ENCODE assay signal across 2 cellular contexts in the genomic region with DNA sequence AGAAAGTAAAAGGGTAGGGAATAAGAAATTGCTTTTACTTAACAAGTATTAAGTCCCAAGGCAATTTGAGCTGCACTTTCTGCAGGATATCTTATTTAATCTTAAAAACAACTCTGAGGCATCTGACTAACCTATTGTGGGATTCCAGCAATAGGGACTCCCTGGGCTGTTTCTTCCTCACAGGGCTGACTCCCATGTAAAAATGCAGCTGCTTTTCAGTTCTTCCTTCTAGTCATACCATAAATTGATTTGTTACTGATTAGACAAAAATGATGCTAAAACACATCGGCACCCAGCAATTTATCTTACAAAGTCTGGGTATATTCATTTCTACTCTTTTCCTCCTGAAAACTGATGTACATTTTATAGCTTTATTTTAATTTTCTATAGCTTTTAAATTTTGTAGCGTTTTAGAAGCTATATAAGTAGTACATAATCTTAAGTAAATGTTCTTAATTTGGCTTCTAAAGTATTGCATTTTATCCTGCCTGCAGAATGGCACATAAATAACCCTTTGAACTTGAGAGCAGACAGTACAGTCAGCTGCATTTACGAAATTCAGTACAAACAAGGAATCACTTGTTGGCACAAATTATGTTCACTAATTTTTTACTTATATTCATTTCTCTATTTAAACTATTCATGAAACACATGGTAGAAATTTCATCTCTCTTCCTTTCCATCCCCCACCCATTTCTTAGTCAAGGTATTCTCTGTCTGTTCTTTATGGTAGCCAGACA.
A peak's percentile ranks its signal among the peaks of the same experiment; 100 is the strongest.
TF ChIP-seq lines count a peak whose summit lies in the region.

No MANE protein-coding gene starts in this region.

TF ChIP-seq in liver, 16 proteins besides CTCF, POLR2A, EP300 and RAD21 (continued from another document):
- TF ChIP-seq, protein P1, sequence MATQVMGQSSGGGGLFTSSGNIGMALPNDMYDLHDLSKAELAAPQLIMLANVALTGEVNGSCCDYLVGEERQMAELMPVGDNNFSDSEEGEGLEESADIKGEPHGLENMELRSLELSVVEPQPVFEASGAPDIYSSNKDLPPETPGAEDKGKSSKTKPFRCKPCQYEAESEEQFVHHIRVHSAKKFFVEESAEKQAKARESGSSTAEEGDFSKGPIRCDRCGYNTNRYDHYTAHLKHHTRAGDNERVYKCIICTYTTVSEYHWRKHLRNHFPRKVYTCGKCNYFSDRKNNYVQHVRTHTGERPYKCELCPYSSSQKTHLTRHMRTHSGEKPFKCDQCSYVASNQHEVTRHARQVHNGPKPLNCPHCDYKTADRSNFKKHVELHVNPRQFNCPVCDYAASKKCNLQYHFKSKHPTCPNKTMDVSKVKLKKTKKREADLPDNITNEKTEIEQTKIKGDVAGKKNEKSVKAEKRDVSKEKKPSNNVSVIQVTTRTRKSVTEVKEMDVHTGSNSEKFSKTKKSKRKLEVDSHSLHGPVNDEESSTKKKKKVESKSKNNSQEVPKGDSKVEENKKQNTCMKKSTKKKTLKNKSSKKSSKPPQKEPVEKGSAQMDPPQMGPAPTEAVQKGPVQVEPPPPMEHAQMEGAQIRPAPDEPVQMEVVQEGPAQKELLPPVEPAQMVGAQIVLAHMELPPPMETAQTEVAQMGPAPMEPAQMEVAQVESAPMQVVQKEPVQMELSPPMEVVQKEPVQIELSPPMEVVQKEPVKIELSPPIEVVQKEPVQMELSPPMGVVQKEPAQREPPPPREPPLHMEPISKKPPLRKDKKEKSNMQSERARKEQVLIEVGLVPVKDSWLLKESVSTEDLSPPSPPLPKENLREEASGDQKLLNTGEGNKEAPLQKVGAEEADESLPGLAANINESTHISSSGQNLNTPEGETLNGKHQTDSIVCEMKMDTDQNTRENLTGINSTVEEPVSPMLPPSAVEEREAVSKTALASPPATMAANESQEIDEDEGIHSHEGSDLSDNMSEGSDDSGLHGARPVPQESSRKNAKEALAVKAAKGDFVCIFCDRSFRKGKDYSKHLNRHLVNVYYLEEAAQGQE (IDR thresholded peaks at IDR 0.05): no peak
- TF ChIP-seq FOXA2 (IDR thresholded peaks at IDR 0.05) (no peak), SP1 (IDR thresholded peaks at IDR 0.05) (peak; percentile 44), HNF4A (conservative IDR thresholded peaks at IDR 0.05) (peak; percentile 86 to 92), JUND (IDR thresholded peaks at IDR 0.05) (peak in 1 of 2 donors; percentile 61), YY1 (IDR thresholded peaks at IDR 0.05) (no peak), HNF4G (IDR thresholded peaks at IDR 0.05) (peak; percentile 25)
- TF ChIP-seq, protein P2, sequence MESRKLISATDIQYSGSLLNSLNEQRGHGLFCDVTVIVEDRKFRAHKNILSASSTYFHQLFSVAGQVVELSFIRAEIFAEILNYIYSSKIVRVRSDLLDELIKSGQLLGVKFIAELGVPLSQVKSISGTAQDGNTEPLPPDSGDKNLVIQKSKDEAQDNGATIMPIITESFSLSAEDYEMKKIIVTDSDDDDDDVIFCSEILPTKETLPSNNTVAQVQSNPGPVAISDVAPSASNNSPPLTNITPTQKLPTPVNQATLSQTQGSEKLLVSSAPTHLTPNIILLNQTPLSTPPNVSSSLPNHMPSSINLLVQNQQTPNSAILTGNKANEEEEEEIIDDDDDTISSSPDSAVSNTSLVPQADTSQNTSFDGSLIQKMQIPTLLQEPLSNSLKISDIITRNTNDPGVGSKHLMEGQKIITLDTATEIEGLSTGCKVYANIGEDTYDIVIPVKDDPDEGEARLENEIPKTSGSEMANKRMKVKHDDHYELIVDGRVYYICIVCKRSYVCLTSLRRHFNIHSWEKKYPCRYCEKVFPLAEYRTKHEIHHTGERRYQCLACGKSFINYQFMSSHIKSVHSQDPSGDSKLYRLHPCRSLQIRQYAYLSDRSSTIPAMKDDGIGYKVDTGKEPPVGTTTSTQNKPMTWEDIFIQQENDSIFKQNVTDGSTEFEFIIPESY (IDR thresholded peaks at IDR 0.05): peak; percentile 49
- TF ChIP-seq, protein P3, sequence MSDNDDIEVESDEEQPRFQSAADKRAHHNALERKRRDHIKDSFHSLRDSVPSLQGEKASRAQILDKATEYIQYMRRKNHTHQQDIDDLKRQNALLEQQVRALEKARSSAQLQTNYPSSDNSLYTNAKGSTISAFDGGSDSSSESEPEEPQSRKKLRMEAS (IDR thresholded peaks at IDR 0.05): peak; percentile 23
- TF ChIP-seq, protein P4, sequence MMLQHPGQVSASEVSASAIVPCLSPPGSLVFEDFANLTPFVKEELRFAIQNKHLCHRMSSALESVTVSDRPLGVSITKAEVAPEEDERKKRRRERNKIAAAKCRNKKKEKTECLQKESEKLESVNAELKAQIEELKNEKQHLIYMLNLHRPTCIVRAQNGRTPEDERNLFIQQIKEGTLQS (IDR thresholded peaks at IDR 0.05): no peak

TF ChIP-seq in HepG2, 621 proteins besides CTCF, POLR2A, EP300 and RAD21 (continued from another document):
- TF ChIP-seq, protein P5, sequence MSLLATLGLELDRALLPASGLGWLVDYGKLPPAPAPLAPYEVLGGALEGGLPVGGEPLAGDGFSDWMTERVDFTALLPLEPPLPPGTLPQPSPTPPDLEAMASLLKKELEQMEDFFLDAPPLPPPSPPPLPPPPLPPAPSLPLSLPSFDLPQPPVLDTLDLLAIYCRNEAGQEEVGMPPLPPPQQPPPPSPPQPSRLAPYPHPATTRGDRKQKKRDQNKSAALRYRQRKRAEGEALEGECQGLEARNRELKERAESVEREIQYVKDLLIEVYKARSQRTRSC (CRISPR knock-in tag; IDR thresholded peaks at IDR 0.05; ENCODE audit: low read depth): no peak
- TF ChIP-seq ZNF776 (CRISPR knock-in tag; IDR thresholded peaks at IDR 0.05) (no peak), MYNN (CRISPR knock-in tag; IDR thresholded peaks at IDR 0.05; ENCODE audit: low read depth) (no peak), BORCS8-MEF2B (CRISPR knock-in tag; IDR thresholded peaks at IDR 0.05) (no peak), ZBTB38 (CRISPR knock-in tag; IDR thresholded peaks at IDR 0.05) (no peak), ZBTB21 (CRISPR knock-in tag; IDR thresholded peaks at IDR 0.05) (no peak), STAT5B (CRISPR knock-in tag; IDR thresholded peaks at IDR 0.05) (no peak)
- TF ChIP-seq, protein P6, sequence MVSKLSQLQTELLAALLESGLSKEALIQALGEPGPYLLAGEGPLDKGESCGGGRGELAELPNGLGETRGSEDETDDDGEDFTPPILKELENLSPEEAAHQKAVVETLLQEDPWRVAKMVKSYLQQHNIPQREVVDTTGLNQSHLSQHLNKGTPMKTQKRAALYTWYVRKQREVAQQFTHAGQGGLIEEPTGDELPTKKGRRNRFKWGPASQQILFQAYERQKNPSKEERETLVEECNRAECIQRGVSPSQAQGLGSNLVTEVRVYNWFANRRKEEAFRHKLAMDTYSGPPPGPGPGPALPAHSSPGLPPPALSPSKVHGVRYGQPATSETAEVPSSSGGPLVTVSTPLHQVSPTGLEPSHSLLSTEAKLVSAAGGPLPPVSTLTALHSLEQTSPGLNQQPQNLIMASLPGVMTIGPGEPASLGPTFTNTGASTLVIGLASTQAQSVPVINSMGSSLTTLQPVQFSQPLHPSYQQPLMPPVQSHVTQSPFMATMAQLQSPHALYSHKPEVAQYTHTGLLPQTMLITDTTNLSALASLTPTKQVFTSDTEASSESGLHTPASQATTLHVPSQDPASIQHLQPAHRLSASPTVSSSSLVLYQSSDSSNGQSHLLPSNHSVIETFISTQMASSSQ (IDR thresholded peaks at IDR 0.05; ENCODE audit: low read depth): no peak
- TF ChIP-seq, protein P6 (CRISPR knock-in tag; IDR thresholded peaks at IDR 0.05; ENCODE audit: borderline replicate concordance): no peak
- TF ChIP-seq, protein P7, sequence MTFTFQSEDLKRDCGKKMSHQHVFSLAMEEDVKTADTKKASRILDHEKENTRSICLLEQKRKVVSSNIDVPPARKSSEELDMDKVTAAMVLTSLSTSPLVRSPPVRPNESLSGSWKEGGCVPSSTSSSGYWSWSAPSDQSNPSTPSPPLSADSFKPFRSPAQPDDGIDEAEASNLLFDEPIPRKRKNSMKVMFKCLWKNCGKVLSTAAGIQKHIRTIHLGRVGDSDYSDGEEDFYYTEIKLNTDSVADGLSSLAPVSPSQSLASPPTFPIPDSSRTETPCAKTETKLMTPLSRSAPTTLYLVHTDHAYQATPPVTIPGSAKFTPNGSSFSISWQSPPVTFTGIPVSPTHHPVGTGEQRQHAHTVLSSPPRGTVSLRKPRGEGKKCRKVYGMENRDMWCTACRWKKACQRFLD (CRISPR knock-in tag; IDR thresholded peaks at IDR 0.05; ENCODE audit: borderline replicate concordance): no peak
- TF ChIP-seq, protein P8, sequence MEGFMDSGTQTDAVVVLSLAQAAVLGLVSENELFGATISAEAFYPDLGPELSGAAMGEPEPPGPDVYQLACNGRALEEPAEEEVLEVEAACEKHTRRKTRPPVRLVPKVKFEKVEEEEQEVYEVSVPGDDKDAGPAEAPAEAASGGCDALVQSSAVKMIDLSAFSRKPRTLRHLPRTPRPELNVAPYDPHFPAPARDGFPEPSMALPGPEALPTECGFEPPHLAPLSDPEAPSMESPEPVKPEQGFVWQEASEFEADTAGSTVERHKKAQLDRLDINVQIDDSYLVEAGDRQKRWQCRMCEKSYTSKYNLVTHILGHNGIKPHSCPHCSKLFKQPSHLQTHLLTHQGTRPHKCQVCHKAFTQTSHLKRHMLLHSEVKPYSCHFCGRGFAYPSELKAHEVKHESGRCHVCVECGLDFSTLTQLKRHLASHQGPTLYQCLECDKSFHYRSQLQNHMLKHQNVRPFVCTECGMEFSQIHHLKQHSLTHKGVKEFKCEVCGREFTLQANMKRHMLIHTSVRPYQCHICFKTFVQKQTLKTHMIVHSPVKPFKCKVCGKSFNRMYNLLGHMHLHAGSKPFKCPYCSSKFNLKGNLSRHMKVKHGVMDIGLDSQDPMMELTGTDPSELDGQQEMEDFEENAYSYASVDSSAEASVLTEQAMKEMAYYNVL (CRISPR knock-in tag; IDR thresholded peaks at IDR 0.05; ENCODE audit: borderline replicate concordance): no peak
